In genomic region chr2:189783927-189784867, GRCh38 we compare ENCODE assay signal across 8 cellular contexts. TPM values are rescaled to one million over a fixed set of nuclear protein-coding genes. Genes with fewer than 3 reads are reported as not detected.
A peak's percentile ranks its signal among the peaks of the same experiment; 100 is the strongest.
DNase-seq lines count a peak whose midpoint lies in the region; ATAC-seq, FAIRE-seq and TF ChIP-seq lines count a peak whose summit lies in the region.

Gene ORMDL1, minus strand, starts transcription at chr2:189784339. Its CDS starts 1,744 bp downstream, at chr2:189782595.
Gene PMS1, plus strand, starts transcription at chr2:189784450. Its CDS starts 7,360 bp downstream, at chr2:189791810.

- H3K4me3 ChIP-seq in ovary, result peak within 1 kb of the TSS; percentile 78
- peak within 1 kb of the TSS; percentile 82 for H3K4me3 ChIP-seq in thymus (ENCODE audit: low read length)

- H3K4me1 ChIP-seq in ovary (ENCODE audit: insufficient read depth) (peaks cover 5% of the 10 kb centered on the region), thymus (ENCODE audit: control insufficient read depth, insufficient read depth, low read length) (no peaks in the 10 kb centered on the region)

- intact Hi-C loops in Right ventricle myocardium inferior (cut with DNase I) (loop anchor here (1.0 to 10.0 kb wide), 3 partner anchors 22 to 199 kb away; partner anchors contain the start of genes ASNSD1, OSGEPL1 and SLC40A1), ovary (cut with DNase I) (no loop called here)

- H3K9me3 ChIP-seq in ovary, result no peaks in the 10 kb centered on the region
- H3K9me3 ChIP-seq in thymus (ENCODE audit: control insufficient read depth), result no peaks in the 10 kb centered on the region

- no peak for TF ChIP-seq EP300 in ovary (IDR thresholded peaks at IDR 0.05)

- H3K27me3 ChIP-seq in ovary (no peaks in the 10 kb centered on the region), thymus (ENCODE audit: control insufficient read depth, insufficient read depth) (no peaks in the 10 kb centered on the region)

- H3K36me3 ChIP-seq in ovary (no peaks in the 10 kb centered on the region), thymus (ENCODE audit: control insufficient read depth, insufficient read depth) (no peaks in the 10 kb centered on the region)

- H3K27ac ChIP-seq in ovary (peak within 1 kb of the TSS; percentile 68 to 93), thymus (ENCODE audit: low read depth) (peak within 1 kb of the TSS; percentile 97)

- ATAC-seq in HG02798 (IDR thresholded peaks at IDR 0.05; ENCODE audit: poor library complexity, unreplicated experiment), result peak; percentile 94
- peak; percentile 99 for ATAC-seq in Right ventricle myocardium inferior

- TF ChIP-seq CTCF in ovary (IDR thresholded peaks at IDR 0.05), result peak in 2 of 3 donors; percentile 21 to 28

- WGBS in ovary, 3 donors, result 0 to 1% (median 0%) methylated on average over 85 to 96 of the region's 96 CpGs
- under 1% methylated on average over 96 of the region's 96 CpGs for WGBS in thymus

- TF ChIP-seq POLR2A in GM12891 (IDR thresholded peaks at IDR 0.05; ENCODE audit: low read depth, low read length), result peak; percentile 95
- TF ChIP-seq POLR2A in ovary (IDR thresholded peaks at IDR 0.05), result peak; percentile 89

- DNase-seq in GM12891 (ENCODE audit: insufficient read length, low spot score) (peak; percentile 77), NCI-H1417 treated with DMSO at 0.1 percent for 48 hours (lab: John Stamatoyannopoulos, UW) (peak; percentile 84), SW 1271 (lab: John Stamatoyannopoulos, UW) (peak; percentile 81 to 89), Right ventricle myocardium inferior (ENCODE audit: missing footprints) (peak; percentile 99), ovary (peak; percentile 94 to 98 (median 95))
- DNase-seq in activated naive CD8-positive, alpha-beta T cell treated with anti-CD3 and anti-CD28 coated beads, Interleukin-2, amount 50 U/mL, for 16 hours (ENCODE audit: low read depth, low spot score), result peak; percentile 87

- FAIRE-seq in GM12891 (lab: Jason Lieb, UNC), result peak; percentile 100

TF ChIP-seq in GM12891, 5 proteins besides CTCF, POLR2A, EP300 and RAD21:
- TF ChIP-seq POLR2AphosphoS5 (IDR thresholded peaks at IDR 0.05; ENCODE audit: low read depth, low read length) (peak; percentile 97), TAF1 (IDR thresholded peaks at IDR 0.05; ENCODE audit: low read depth, low read length) (peak; percentile 77; the same call in 1 of the 2 replicates), POU2F2 (IDR thresholded peaks at IDR 0.05; ENCODE audit: low read depth, low read length) (peak; percentile 55; the same call in 1 of the 2 replicates), PAX5 (IDR thresholded peaks at IDR 0.05; ENCODE audit: insufficient read depth, low read length, severe bottlenecking) (peak; percentile 10), SPI1 (IDR thresholded peaks at IDR 0.05; ENCODE audit: low read depth, low read length) (no peak)

RNA-seq across cellular contexts. Expression of gene ORMDL1, which starts in this region (rescaled TPM):
- polyA plus RNA-seq in GM12891 (2012; ENCODE audit: low read depth, missing spikeins), result 76.5 TPM
- 21.9 TPM for total RNA-seq in Right ventricle myocardium inferior
- total RNA-seq in ovary, result 10 to 100 TPM; 34.8 to 55.4 (median 48.7) TPM
- 10 to 100 TPM; 43.6 to 70.7 TPM for polyA plus RNA-seq in ovary
- 256 TPM for polyA plus RNA-seq in thymus

RNA-seq across cellular contexts. Expression of gene PMS1, which starts in this region (rescaled TPM):
- 13.2 TPM for polyA plus RNA-seq in GM12891 (2012; ENCODE audit: low read depth, missing spikeins)
- total RNA-seq in Right ventricle myocardium inferior, result 15.1 TPM
- 10 to 100 TPM; 17.3 to 37.0 (median 25.9) TPM for total RNA-seq in ovary
- polyA plus RNA-seq in ovary, result 10 to 100 TPM in 1 of 2 donors, 1 to 10 TPM in 1; 9.0 to 12.2 TPM
- 22.3 TPM for polyA plus RNA-seq in thymus

Comparison
In these comparisons a context has a peak if more than half of its experiments do, and no peak if none do; other contexts are left out.
1. Peak in every context shown above with its lines: DNase-seq, ATAC-seq, H3K4me3 ChIP-seq and H3K27ac ChIP-seq.